1 cellular context compared by ENCODE assay signal in genomic region chr13:42046448-42046847, GRCh38.
TF ChIP-seq lines count a peak whose summit lies in the region.

No MANE protein-coding gene starts in this region.

TF ChIP-seq in GM23338, 12 proteins besides CTCF, POLR2A, EP300 and RAD21 (continued from another document):
- no peak for TF ChIP-seq REST (IDR thresholded peaks at IDR 0.05; ENCODE audit: unreplicated experiment)
- TF ChIP-seq ZNF114 (CRISPR knock-in tag; IDR thresholded peaks at IDR 0.05): no peak
- no peak for TF ChIP-seq EZH2phosphoT487 (IDR thresholded peaks at IDR 0.05; ENCODE audit: unreplicated experiment)
- TF ChIP-seq, protein P1, sequence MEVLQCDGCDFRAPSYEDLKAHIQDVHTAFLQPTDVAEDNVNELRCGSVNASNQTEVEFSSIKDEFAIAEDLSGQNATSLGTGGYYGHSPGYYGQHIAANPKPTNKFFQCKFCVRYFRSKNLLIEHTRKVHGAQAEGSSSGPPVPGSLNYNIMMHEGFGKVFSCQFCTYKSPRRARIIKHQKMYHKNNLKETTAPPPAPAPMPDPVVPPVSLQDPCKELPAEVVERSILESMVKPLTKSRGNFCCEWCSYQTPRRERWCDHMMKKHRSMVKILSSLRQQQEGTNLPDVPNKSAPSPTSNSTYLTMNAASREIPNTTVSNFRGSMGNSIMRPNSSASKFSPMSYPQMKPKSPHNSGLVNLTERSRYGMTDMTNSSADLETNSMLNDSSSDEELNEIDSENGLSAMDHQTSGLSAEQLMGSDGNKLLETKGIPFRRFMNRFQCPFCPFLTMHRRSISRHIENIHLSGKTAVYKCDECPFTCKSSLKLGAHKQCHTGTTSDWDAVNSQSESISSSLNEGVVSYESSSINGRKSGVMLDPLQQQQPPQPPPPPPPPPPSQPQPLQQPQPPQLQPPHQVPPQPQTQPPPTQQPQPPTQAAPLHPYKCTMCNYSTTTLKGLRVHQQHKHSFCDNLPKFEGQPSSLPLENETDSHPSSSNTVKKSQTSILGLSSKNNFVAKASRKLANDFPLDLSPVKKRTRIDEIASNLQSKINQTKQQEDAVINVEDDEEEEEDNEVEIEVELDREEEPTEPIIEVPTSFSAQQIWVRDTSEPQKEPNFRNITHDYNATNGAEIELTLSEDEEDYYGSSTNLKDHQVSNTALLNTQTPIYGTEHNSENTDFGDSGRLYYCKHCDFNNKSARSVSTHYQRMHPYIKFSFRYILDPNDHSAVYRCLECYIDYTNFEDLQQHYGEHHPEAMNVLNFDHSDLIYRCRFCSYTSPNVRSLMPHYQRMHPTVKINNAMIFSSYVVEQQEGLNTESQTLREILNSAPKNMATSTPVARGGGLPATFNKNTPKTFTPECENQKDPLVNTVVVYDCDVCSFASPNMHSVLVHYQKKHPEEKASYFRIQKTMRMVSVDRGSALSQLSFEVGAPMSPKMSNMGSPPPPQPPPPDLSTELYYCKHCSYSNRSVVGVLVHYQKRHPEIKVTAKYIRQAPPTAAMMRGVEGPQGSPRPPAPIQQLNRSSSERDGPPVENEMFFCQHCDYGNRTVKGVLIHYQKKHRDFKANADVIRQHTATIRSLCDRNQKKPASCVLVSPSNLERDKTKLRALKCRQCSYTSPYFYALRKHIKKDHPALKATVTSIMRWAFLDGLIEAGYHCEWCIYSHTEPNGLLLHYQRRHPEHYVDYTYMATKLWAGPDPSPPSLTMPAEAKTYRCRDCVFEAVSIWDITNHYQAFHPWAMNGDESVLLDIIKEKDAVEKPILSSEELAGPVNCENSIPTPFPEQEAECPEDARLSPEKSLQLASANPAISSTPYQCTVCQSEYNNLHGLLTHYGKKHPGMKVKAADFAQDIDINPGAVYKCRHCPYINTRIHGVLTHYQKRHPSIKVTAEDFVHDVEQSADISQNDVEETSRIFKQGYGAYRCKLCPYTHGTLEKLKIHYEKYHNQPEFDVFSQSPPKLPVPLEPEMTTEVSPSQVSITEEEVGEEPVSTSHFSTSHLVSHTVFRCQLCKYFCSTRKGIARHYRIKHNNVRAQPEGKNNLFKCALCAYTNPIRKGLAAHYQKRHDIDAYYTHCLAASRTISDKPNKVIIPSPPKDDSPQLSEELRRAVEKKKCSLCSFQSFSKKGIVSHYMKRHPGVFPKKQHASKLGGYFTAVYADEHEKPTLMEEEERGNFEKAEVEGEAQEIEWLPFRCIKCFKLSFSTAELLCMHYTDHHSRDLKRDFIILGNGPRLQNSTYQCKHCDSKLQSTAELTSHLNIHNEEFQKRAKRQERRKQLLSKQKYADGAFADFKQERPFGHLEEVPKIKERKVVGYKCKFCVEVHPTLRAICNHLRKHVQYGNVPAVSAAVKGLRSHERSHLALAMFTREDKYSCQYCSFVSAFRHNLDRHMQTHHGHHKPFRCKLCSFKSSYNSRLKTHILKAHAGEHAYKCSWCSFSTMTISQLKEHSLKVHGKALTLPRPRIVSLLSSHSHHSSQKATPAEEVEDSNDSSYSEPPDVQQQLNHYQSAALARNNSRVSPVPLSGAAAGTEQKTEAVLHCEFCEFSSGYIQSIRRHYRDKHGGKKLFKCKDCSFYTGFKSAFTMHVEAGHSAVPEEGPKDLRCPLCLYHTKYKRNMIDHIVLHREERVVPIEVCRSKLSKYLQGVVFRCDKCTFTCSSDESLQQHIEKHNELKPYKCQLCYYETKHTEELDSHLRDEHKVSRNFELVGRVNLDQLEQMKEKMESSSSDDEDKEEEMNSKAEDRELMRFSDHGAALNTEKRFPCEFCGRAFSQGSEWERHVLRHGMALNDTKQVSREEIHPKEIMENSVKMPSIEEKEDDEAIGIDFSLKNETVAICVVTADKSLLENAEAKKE (CRISPR knock-in tag; IDR thresholded peaks at IDR 0.05): no peak
- no peak for TF ChIP-seq JUNB (IDR thresholded peaks at IDR 0.05; ENCODE audit: unreplicated experiment)
- no peak for TF ChIP-seq STAT1 (IDR thresholded peaks at IDR 0.05; ENCODE audit: unreplicated experiment)
- no peak for TF ChIP-seq EZH2 (IDR thresholded peaks at IDR 0.05; ENCODE audit: low read depth, unreplicated experiment)
